Comparison of ENCODE assay signal across 10 cellular contexts in the genomic region with DNA sequence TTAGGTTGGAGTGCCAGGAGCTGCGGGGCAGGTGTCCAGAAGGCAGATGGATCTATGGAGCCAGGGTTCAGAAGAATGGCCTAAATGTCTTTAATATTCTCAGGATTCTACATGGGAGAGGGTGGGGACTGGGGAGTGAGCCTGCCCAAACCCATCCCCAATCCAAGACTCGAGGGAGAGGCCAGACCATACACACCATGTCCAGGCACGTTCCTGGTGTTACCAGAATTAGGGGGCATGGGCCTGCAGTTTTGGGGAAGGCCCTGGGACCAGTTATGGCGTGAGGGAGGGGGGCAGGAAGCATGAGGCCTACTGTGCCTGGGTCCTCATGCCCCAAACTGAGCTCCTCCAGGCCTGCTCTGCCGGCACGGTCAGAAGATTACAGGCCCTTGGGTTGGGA. TPM values are rescaled to one million over a fixed set of nuclear protein-coding genes. Genes with fewer than 3 reads are reported as not detected.
A peak's percentile ranks its signal among the peaks of the same experiment; 100 is the strongest.
DNase-seq lines count a peak whose midpoint lies in the region; ATAC-seq and TF ChIP-seq lines count a peak whose summit lies in the region.
"Had no signal": no experiment of that assay in that cellular context is flagged by ENCODE, and none has a peak within 500 bp of the region (broad histone marks: within the 10 kb centered on the region; RNA-seq: fewer than 3 reads in every experiment).

No MANE protein-coding gene starts in this region.

- H3K36me3 Mint-ChIP-seq in CD4-positive, alpha-beta memory T cell = peaks cover 0 to 6% of the 10 kb centered on the region in 2 donors

- WGBS in sigmoid colon, 2 donors = 82 to 86% methylated on average over 6 of the region's 6 CpGs

- H2AFZ ChIP-seq in fibroblast of lung (ENCODE audit: low read length) = no peak overlapping the region

- no peaks in the 10 kb centered on the region for H3K27me3 Mint-ChIP-seq in CD4-positive, alpha-beta memory T cell

- H3K36me3 ChIP-seq in CD4-positive, alpha-beta memory T cell (ENCODE audit: insufficient read depth, low read length) = no peaks in the 10 kb centered on the region
- peaks cover 36% of the 10 kb centered on the region for H3K36me3 ChIP-seq in WERI-Rb-1
- peaks cover 21% of the 10 kb centered on the region for H3K36me3 ChIP-seq in fibroblast of lung (ENCODE audit: control insufficient read depth, insufficient read depth, low read length)
- H3K36me3 ChIP-seq in sigmoid colon = peaks cover 0 to 32% (median 23%) of the 10 kb centered on the region in 4 donors

- H3K27ac ChIP-seq in CD4-positive, alpha-beta memory T cell (ENCODE audit: low read depth, low read length) = no peak overlapping the region
- H3K27ac ChIP-seq in WERI-Rb-1 (peak overlapping the region; percentile 96), fibroblast of lung (ENCODE audit: insufficient read depth, low read length) (no peak overlapping the region), sigmoid colon (peak overlapping the region; percentile 94 to 98 (median 98))

- no peaks in the 10 kb centered on the region for H3K9me3 Mint-ChIP-seq in CD4-positive, alpha-beta memory T cell

- intact Hi-C loops in CD4-positive, alpha-beta memory T cell (cut with micrococcal nuclease) = loop anchor here (5.0 kb wide), 1 partner anchor 619 kb away; no protein-coding TSS in a partner anchor
- intact Hi-C loops in sigmoid colon (cut with DNase I) = loop anchor here (5.0 to 10.0 kb wide), 2 partner anchors 56 to 622 kb away; a partner anchor contains a TSS

- ATAC-seq in HG03097 (IDR thresholded peaks at IDR 0.05; ENCODE audit: low FRiP score, unreplicated experiment) = no peak
- ATAC-seq in GM21576 (IDR thresholded peaks at IDR 0.05; ENCODE audit: unreplicated experiment) = no peak
- no peak for ATAC-seq in GM18502 (IDR thresholded peaks at IDR 0.05; ENCODE audit: poor library complexity, unreplicated experiment)

- TF ChIP-seq EP300 in sigmoid colon (IDR thresholded peaks at IDR 0.05) = no peak

- H3K79me2 ChIP-seq in fibroblast of lung (ENCODE audit: control insufficient read depth, insufficient read depth, low read length) = peaks cover 46% of the 10 kb centered on the region

- no peaks in the 10 kb centered on the region for H4K20me1 ChIP-seq in fibroblast of lung (ENCODE audit: control insufficient read depth, extremely low read depth, insufficient read depth, low read length)

- POLR2A ChIA-PET in CD4-positive, alpha-beta memory T cell (lab: Charles Lee; ENCODE audit: partially characterized antibody) = interaction anchor here (0.6 to 1.6 kb wide), 3 partner anchors 30 to 889 kb away, joined by 3 to 5 read pairs (median 4); a partner anchor contains a TSS

- no peak for TF ChIP-seq POLR2A in sigmoid colon (IDR thresholded peaks at IDR 0.05)

- peak overlapping the region; percentile 100 for H3K4me2 ChIP-seq in fibroblast of lung (ENCODE audit: extremely low read depth, insufficient read depth, low read length)

- peaks cover 16 to 28% (median 17%) of the 10 kb centered on the region in 4 donors for H3K4me1 Mint-ChIP-seq in CD4-positive, alpha-beta memory T cell

- H3K9ac ChIP-seq in fibroblast of lung (ENCODE audit: insufficient read depth, low read length) = no peak overlapping the region

- peak overlapping the region in 3 of 7 donors; percentile 11 to 70 (median 16) for H3K27ac Mint-ChIP-seq in CD4-positive, alpha-beta memory T cell

- H3K4me3 Mint-ChIP-seq in CD4-positive, alpha-beta memory T cell = peak overlapping the region in 7 of 8 donors; percentile 49 to 79 (median 65)

- TF ChIP-seq CTCF in WERI-Rb-1 (IDR thresholded peaks at IDR 0.05; ENCODE audit: low read depth, low read length) = no peak
- no peak for TF ChIP-seq CTCF in fibroblast of lung (conservative IDR thresholded peaks at IDR 0.05 in 1 of 2, IDR thresholded peaks at IDR 0.05 in 1 of 2; ENCODE audit: low read depth in 1 of 2, low read length in 2 of 2)
- no peak for TF ChIP-seq CTCF in sigmoid colon (IDR thresholded peaks at IDR 0.05)

- H3K4me3 ChIP-seq in CD4-positive, alpha-beta memory T cell (ENCODE audit: low read length in 2 of 2) = no peak overlapping the region
- H3K4me3 ChIP-seq in WERI-Rb-1 (ENCODE audit: low read depth, low read length) (no peak overlapping the region), fibroblast of lung (replicated peaks in 1 of 4; ENCODE audit: control extremely low read depth in 1 of 4, insufficient read depth in 1 of 4, low read depth in 3 of 4, low read length in 4 of 4) (peak overlapping the region in 3 of 4 experiments; percentile 26 to 98 (median 28)), sigmoid colon (no peak overlapping the region)

- H3K9me3 ChIP-seq in CD4-positive, alpha-beta memory T cell (ENCODE audit: control insufficient read depth in 1 of 2, low read length in 2 of 2) = no peaks in the 10 kb centered on the region
- H3K9me3 ChIP-seq in WERI-Rb-1 (ENCODE audit: severe bottlenecking) (no peaks in the 10 kb centered on the region), fibroblast of lung (ENCODE audit: control insufficient read depth, insufficient read depth, low read depth, low read length) (no peaks in the 10 kb centered on the region), sigmoid colon (no peaks in the 10 kb centered on the region)

- peaks cover 23% of the 10 kb centered on the region for H3K4me1 ChIP-seq in CD4-positive, alpha-beta memory T cell (ENCODE audit: insufficient read depth, low read length)
- peaks cover 11% of the 10 kb centered on the region for H3K4me1 ChIP-seq in fibroblast of lung (ENCODE audit: control insufficient read depth, extremely low read depth, insufficient read depth, low read length)
- peaks cover 0 to 43% (median 40%) of the 10 kb centered on the region in 4 donors for H3K4me1 ChIP-seq in sigmoid colon

- H3K27me3 ChIP-seq in CD4-positive, alpha-beta memory T cell (ENCODE audit: insufficient read depth, low read length) = no peaks in the 10 kb centered on the region
- H3K27me3 ChIP-seq in WERI-Rb-1 (ENCODE audit: insufficient read depth, low read depth, severe bottlenecking) (no peaks in the 10 kb centered on the region), fibroblast of lung (ENCODE audit: control insufficient read depth, insufficient read depth, low read length) (no peaks in the 10 kb centered on the region), sigmoid colon (no peaks in the 10 kb centered on the region)

- CTCF ChIA-PET in CD4-positive, alpha-beta memory T cell (lab: Charles Lee; ENCODE audit: partially characterized antibody) = no interaction called here

- no peak for DNase-seq in CD4-positive, alpha-beta memory T cell
- DNase-seq in WERI-Rb-1 (no peak), fibroblast of lung (ENCODE audit: low read depth in 2 of 2) (no peak), sigmoid colon (no peak), NCI-H2107 (lab: John Stamatoyannopoulos, UW) (no peak)
- DNase-seq: aorta; stimulated activated CD4-positive, alpha-beta T cell treated with anti-CD3 and anti-CD28 coated beads, Interleukin-4, amount 100 ng/mL, for 4 hours had no signal

RNA-seq across cellular contexts. Expression of a gene that starts 1.9 kb away (rescaled TPM):
- total RNA-seq in CD4-positive, alpha-beta memory T cell = 10 to 100 TPM; 12.7 to 13.2 TPM
- 10 to 100 TPM; 28.2 to 32.3 TPM for polyA plus RNA-seq in CD4-positive, alpha-beta memory T cell
- total RNA-seq in fibroblast of lung = 105 and 141 TPM in 2 replicates
- polyA plus RNA-seq in fibroblast of lung = 121 and 149 TPM in 2 replicates
- polyA plus RNA-seq in fibroblast of lung (2012) = 172 and 265 TPM in 2 replicates
- 69.3 and 90.7 TPM in 2 replicates for polyA minus RNA-seq in fibroblast of lung (ENCODE audit: low replicate concordance)
- 10 to 100 TPM; 58.1 to 92.0 (median 63.5) TPM for total RNA-seq in sigmoid colon
- polyA plus RNA-seq in sigmoid colon = 100 to 1,000 TPM; 144 to 363 (median 351) TPM

RNA-seq across cellular contexts. Expression of a gene that starts 2.1 kb away (rescaled TPM):
- total RNA-seq in CD4-positive, alpha-beta memory T cell = 10 to 100 TPM; 27.8 to 29.4 TPM
- 100 to 1,000 TPM in 1 of 2 donors, 10 to 100 TPM in 1; 75.7 to 104 TPM for polyA plus RNA-seq in CD4-positive, alpha-beta memory T cell
- total RNA-seq in fibroblast of lung (15.4 TPM in 2 replicates), sigmoid colon (10 to 100 TPM in 3 of 4 donors, 1 to 10 TPM in 1; 4.4 to 21.7 (median 15.1) TPM)
- polyA plus RNA-seq in fibroblast of lung (20.6 and 25.3 TPM in 2 replicates), sigmoid colon (10 to 100 TPM; 68.5 to 90.5 (median 83.0) TPM)
- polyA plus RNA-seq in fibroblast of lung (2012) = 44.9 and 63.6 TPM in 2 replicates
- 2.7 and 3.9 TPM in 2 replicates for polyA minus RNA-seq in fibroblast of lung (ENCODE audit: low replicate concordance)

RNA-seq across cellular contexts. Expression of a gene that starts 29.4 kb away (rescaled TPM):
- total RNA-seq in CD4-positive, alpha-beta memory T cell = 10 to 100 TPM; 13.8 to 16.0 TPM
- 10 to 100 TPM; 18.8 to 28.9 TPM for polyA plus RNA-seq in CD4-positive, alpha-beta memory T cell
- total RNA-seq in fibroblast of lung (0.99 and 1.0 TPM in 2 replicates), sigmoid colon (under 1 TPM; 0.27 to 0.83 (median 0.43) TPM)
- polyA plus RNA-seq in fibroblast of lung (0.79 and 1.1 TPM in 2 replicates), sigmoid colon (10 to 100 TPM in 1 of 3 donors, not detected in 2; 55.3 TPM)
- 1.0 and 1.7 TPM in 2 replicates for polyA plus RNA-seq in fibroblast of lung (2012)
- polyA minus RNA-seq in fibroblast of lung (ENCODE audit: low replicate concordance) = 10.4 TPM in 1 of 2 replicates, not detected in the other

RNA-seq across cellular contexts. Expression of a gene that starts 30.0 kb away (rescaled TPM):
- 10 to 100 TPM; 11.6 to 12.0 TPM for total RNA-seq in CD4-positive, alpha-beta memory T cell
- polyA plus RNA-seq in CD4-positive, alpha-beta memory T cell = 1 to 10 TPM; 7.7 to 8.0 TPM
- total RNA-seq in fibroblast of lung (19.2 and 24.9 TPM in 2 replicates), sigmoid colon (10 to 100 TPM; 13.3 to 26.0 (median 18.0) TPM)
- polyA plus RNA-seq in fibroblast of lung (9.6 and 10.4 TPM in 2 replicates), sigmoid colon (1 to 10 TPM; 1.8 to 10.0 (median 6.2) TPM)
- 10.4 and 11.9 TPM in 2 replicates for polyA plus RNA-seq in fibroblast of lung (2012)
- 16.3 and 33.3 TPM in 2 replicates for polyA minus RNA-seq in fibroblast of lung (ENCODE audit: low replicate concordance)

RNA-seq across cellular contexts. Expression of a gene that starts 30.5 kb away (rescaled TPM):
- total RNA-seq in CD4-positive, alpha-beta memory T cell = 10 to 100 TPM; 10.7 to 11.6 TPM
- polyA plus RNA-seq in CD4-positive, alpha-beta memory T cell = 1 to 10 TPM; 5.8 to 6.0 TPM
- total RNA-seq in fibroblast of lung (5.6 and 8.9 TPM in 2 replicates), sigmoid colon (1 to 10 TPM; 5.8 to 8.0 (median 7.0) TPM)
- polyA plus RNA-seq in fibroblast of lung (7.2 and 9.1 TPM in 2 replicates), sigmoid colon (10 to 100 TPM in 1 of 3 donors, 1 to 10 TPM in 2; 7.8 to 12.7 (median 7.9) TPM)
- 7.1 and 8.3 TPM in 2 replicates for polyA plus RNA-seq in fibroblast of lung (2012)
- 20.3 and 30.2 TPM in 2 replicates for polyA minus RNA-seq in fibroblast of lung (ENCODE audit: low replicate concordance)

Comparison
In these comparisons a context has a peak if more than half of its experiments do, and no peak if none do; other contexts are left out.
1. H3K27ac ChIP-seq: peak in WERI-Rb-1 (single experiment) and sigmoid colon (4 of 4); none in CD4-positive, alpha-beta memory T cell (single experiment) and fibroblast of lung (single experiment).
2. H3K4me3 ChIP-seq: peak in fibroblast of lung (3 of 4); none in CD4-positive, alpha-beta memory T cell (0 of 2), WERI-Rb-1 (single experiment) and sigmoid colon (0 of 4).